ENCODE assay signal across 9 cellular contexts in genomic region chr14:96037891-96038557, GRCh38. TPM values are rescaled to one million over a fixed set of nuclear protein-coding genes. Genes with fewer than 3 reads are reported as not detected.
A peak's percentile ranks its signal among the peaks of the same experiment; 100 is the strongest.
DNase-seq lines count a peak whose midpoint lies in the region; ATAC-seq and TF ChIP-seq lines count a peak whose summit lies in the region.
"Had no signal": no experiment of that assay in that cellular context is flagged by ENCODE, and none has a peak within 500 bp of the region (broad histone marks: within the 10 kb centered on the region; RNA-seq: fewer than 3 reads in every experiment).

No MANE protein-coding gene starts in this region.

- intact Hi-C loops in sciatic nerve (cut with DNase I), result no loop called here

- peak; percentile 7 for DNase-seq in DMS153 treated with DMSO at 0.1 percent for 48 hours (lab: John Stamatoyannopoulos, UW; ENCODE audit: unreplicated experiment)
- peak; percentile 15 for DNase-seq in NCI-H748 treated with DMSO at 0.1 percent for 48 hours (lab: John Stamatoyannopoulos, UW)
- peak; percentile 52 to 73 for DNase-seq in foreskin fibroblast
- peak; percentile 66 for DNase-seq in sciatic nerve (ENCODE audit: low spot score)
- DNase-seq in T-helper 9 cell, result no peak
- no peak for DNase-seq in OCI-M2 (lab: John Stamatoyannopoulos, UW; ENCODE audit: unreplicated experiment)
- DNase-seq in amygdala (lab: John Stamatoyannopoulos, UW), result no peak
- DNase-seq: stimulated activated CD4-positive, alpha-beta T cell treated with anti-CD3 and anti-CD28 coated beads, Interleukin-12 subunit alpha, Interleukin-12 subunit beta, amount 100 ng/mL, for 4 hours had no signal

- H3K4me3 ChIP-seq in foreskin fibroblast (ENCODE audit: low read depth in 1 of 2, low read length in 2 of 2), result peak overlapping the region in 1 of 2 donors; percentile 76

- peak; percentile 67 for ATAC-seq in sciatic nerve
- ATAC-seq in HG02798 (IDR thresholded peaks at IDR 0.05; ENCODE audit: poor library complexity, unreplicated experiment), result no peak

- TF ChIP-seq CTCF in foreskin fibroblast (IDR thresholded peaks at IDR 0.05; ENCODE audit: low read depth, low read length), result no peak

RNA-seq across cellular contexts. Expression of gene C14orf132, which starts 1.1 kb away (rescaled TPM):
- total RNA-seq in sciatic nerve, result 18.7 TPM

Comparison
In these comparisons a context has a peak if more than half of its experiments do, and no peak if none do; other contexts are left out.
1. DNase-seq: peak in DMS153 treated with DMSO at 0.1 percent for 48 hours (single experiment), NCI-H748 treated with DMSO at 0.1 percent for 48 hours (single experiment), foreskin fibroblast (2 of 2) and sciatic nerve (single experiment); none in T-helper 9 cell (single experiment), OCI-M2 (single experiment) and amygdala (0 of 56).